In genomic region chr6:33693186-33694158, GRCh38 we compare ENCODE assay signal across 8 cellular contexts. TPM values are rescaled to one million over a fixed set of nuclear protein-coding genes. Genes with fewer than 3 reads are reported as not detected.
DNase-seq lines count a peak whose midpoint lies in the region; ATAC-seq and TF ChIP-seq lines count a peak whose summit lies in the region.

No MANE protein-coding gene starts in this region.

- ATAC-seq in activated B cell treated with CpG ODN at 0.5 μM for 24 hours (ENCODE audit: low read depth) = peak; percentile 13
- ATAC-seq in left cardiac atrium = peak; percentile 26 to 56
- ATAC-seq in stimulated activated effector memory CD8-positive, alpha-beta T cell treated with anti-CD3 and anti-CD28 coated beads, Interleukin-12 subunit alpha, Interleukin-12 subunit beta, amount 100 ng/mL, for 72 hours = no peak

- DNase-seq in T-helper 1 cell (no peak), activated B cell treated with CpG ODN at 0.5 μM for 24 hours (no peak), left cardiac atrium (peak; percentile 34), NCI-H446 (lab: John Stamatoyannopoulos, UW) (no peak), RPMI8226 (no peak), CD14-positive monocyte (ENCODE audit: low spot score) (no peak)
- DNase-seq in stimulated activated effector memory CD8-positive, alpha-beta T cell treated with anti-CD3 and anti-CD28 coated beads, Interleukin-12 subunit alpha, Interleukin-12 subunit beta, amount 100 ng/mL, for 72 hours (ENCODE audit: low spot score in 2 of 2) = no peak

- CTCF ChIA-PET in activated B cell treated with CpG ODN at 0.5 μM for 24 hours (lab: Charles Lee) = interaction anchor here (2.0 kb wide), 1 partner anchor 86 kb away, joined by 7 read pairs; no protein-coding TSS in a partner anchor

- intact Hi-C loops in activated B cell treated with CpG ODN at 0.5 μM for 24 hours (cut with micrococcal nuclease) = loop anchor here (2.0 kb wide), 1 partner anchor 61 kb away; no protein-coding TSS in a partner anchor
- intact Hi-C loops in left cardiac atrium (cut with DNase I) = loop anchor here in 1 of 2 donors (10.0 kb wide), 1 partner anchor 59 kb away; no protein-coding TSS in a partner anchor
- intact Hi-C loops in CD14-positive monocyte (cut with micrococcal nuclease) = no loop called here

- H3K9me3 Mint-ChIP-seq in T-helper 1 cell treated with Interleukin-12 subunit alpha and Interleukin-12 subunit beta and Interleukin-4 antibody, amounts not matched to agents 30 μg/mL and 1 μg/mL, for 36 hours = no peaks in the 10 kb centered on the region
- H3K9me3 Mint-ChIP-seq in activated B cell treated with CpG ODN at 0.5 μM for 24 hours (no peaks in the 10 kb centered on the region), CD14-positive monocyte (no peaks in the 10 kb centered on the region)
- no peaks in the 10 kb centered on the region for H3K9me3 Mint-ChIP-seq in stimulated activated effector memory CD8-positive, alpha-beta T cell treated with anti-CD3 and anti-CD28 coated beads, Interleukin-12 subunit alpha, Interleukin-12 subunit beta, amount 100 ng/mL, for 72 hours

- H3K27me3 Mint-ChIP-seq in T-helper 1 cell treated with Interleukin-12 subunit alpha and Interleukin-12 subunit beta and Interleukin-4 antibody, amounts not matched to agents 30 μg/mL and 1 μg/mL, for 36 hours (ENCODE audit: low read depth) = no peaks in the 10 kb centered on the region
- no peaks in the 10 kb centered on the region for H3K27me3 Mint-ChIP-seq in activated B cell treated with CpG ODN at 0.5 μM for 24 hours
- H3K27me3 Mint-ChIP-seq in CD14-positive monocyte (ENCODE audit: low read depth in 3 of 3) = peaks cover 0 to 4% (median 0%) of the 10 kb centered on the region in 3 donors

- H3K4me1 Mint-ChIP-seq in T-helper 1 cell treated with Interleukin-12 subunit alpha and Interleukin-12 subunit beta and Interleukin-4 antibody, amounts not matched to agents 30 μg/mL and 1 μg/mL, for 36 hours (ENCODE audit: low read depth) = peaks cover 50% of the 10 kb centered on the region
- peaks cover 68% of the 10 kb centered on the region for H3K4me1 Mint-ChIP-seq in activated B cell treated with CpG ODN at 0.5 μM for 24 hours
- H3K4me1 Mint-ChIP-seq in stimulated activated effector memory CD8-positive, alpha-beta T cell treated with anti-CD3 and anti-CD28 coated beads, Interleukin-12 subunit alpha, Interleukin-12 subunit beta, amount 100 ng/mL, for 72 hours = peaks cover 77% of the 10 kb centered on the region
- H3K4me1 Mint-ChIP-seq in CD14-positive monocyte = peaks cover 18% of the 10 kb centered on the region

- H3K36me3 Mint-ChIP-seq in T-helper 1 cell treated with Interleukin-12 subunit alpha and Interleukin-12 subunit beta and Interleukin-4 antibody, amounts not matched to agents 30 μg/mL and 1 μg/mL, for 36 hours (ENCODE audit: low read depth) = peaks cover 42% of the 10 kb centered on the region
- peaks cover 66% of the 10 kb centered on the region for H3K36me3 Mint-ChIP-seq in activated B cell treated with CpG ODN at 0.5 μM for 24 hours (ENCODE audit: low read depth)
- H3K36me3 Mint-ChIP-seq in stimulated activated effector memory CD8-positive, alpha-beta T cell treated with anti-CD3 and anti-CD28 coated beads, Interleukin-12 subunit alpha, Interleukin-12 subunit beta, amount 100 ng/mL, for 72 hours = peaks cover 88% of the 10 kb centered on the region
- peaks cover 47 to 62% of the 10 kb centered on the region in 2 donors for H3K36me3 Mint-ChIP-seq in CD14-positive monocyte

- H3K27ac Mint-ChIP-seq in T-helper 1 cell treated with Interleukin-12 subunit alpha and Interleukin-12 subunit beta and Interleukin-4 antibody, amounts not matched to agents 30 μg/mL and 1 μg/mL, for 36 hours = peak overlapping the region; percentile 97
- peak overlapping the region; percentile 88 for H3K27ac Mint-ChIP-seq in activated B cell treated with CpG ODN at 0.5 μM for 24 hours
- peak overlapping the region; percentile 89 for H3K27ac Mint-ChIP-seq in stimulated activated effector memory CD8-positive, alpha-beta T cell treated with anti-CD3 and anti-CD28 coated beads, Interleukin-12 subunit alpha, Interleukin-12 subunit beta, amount 100 ng/mL, for 72 hours
- peak overlapping the region in 2 of 7 donors; percentile 45 to 74 for H3K27ac Mint-ChIP-seq in CD14-positive monocyte

- POLR2A ChIA-PET in activated B cell treated with CpG ODN at 0.5 μM for 24 hours (lab: Charles Lee) = interaction anchor here (0.5 to 3.6 kb wide), 9 partner anchors 18 to 351 kb away, joined by 3 to 17 read pairs (median 6); partner anchors contain the start of genes ITPR3, UQCC2 and ZBTB9

- TF ChIP-seq CTCF in activated B cell treated with CpG ODN at 0.5 μM for 24 hours (IDR thresholded peaks at IDR 0.05) = no peak
- TF ChIP-seq CTCF in CD14-positive monocyte (IDR thresholded peaks at IDR 0.05) = no peak

- H3K4me3 Mint-ChIP-seq in T-helper 1 cell treated with Interleukin-12 subunit alpha and Interleukin-12 subunit beta and Interleukin-4 antibody, amounts not matched to agents 30 μg/mL and 1 μg/mL, for 36 hours = peak overlapping the region; percentile 72
- H3K4me3 Mint-ChIP-seq in activated B cell treated with CpG ODN at 0.5 μM for 24 hours = peak overlapping the region; percentile 41
- H3K4me3 Mint-ChIP-seq in stimulated activated effector memory CD8-positive, alpha-beta T cell treated with anti-CD3 and anti-CD28 coated beads, Interleukin-12 subunit alpha, Interleukin-12 subunit beta, amount 100 ng/mL, for 72 hours = peak overlapping the region; percentile 61
- no peak overlapping the region for H3K4me3 Mint-ChIP-seq in CD14-positive monocyte

RNA-seq across cellular contexts. Expression of gene UQCC2, which starts 18.0 kb away (rescaled TPM):
- total RNA-seq in activated B cell treated with CpG ODN at 0.5 μM for 24 hours = 26.2 and 37.5 TPM in 2 replicates
- 100 to 1,000 TPM; 183 to 203 TPM for total RNA-seq in left cardiac atrium
- 10 to 100 TPM; 37.2 to 39.3 TPM for polyA plus RNA-seq in CD14-positive monocyte

RNA-seq across cellular contexts. Expression of gene IP6K3, which starts 53.2 kb away (rescaled TPM):
- total RNA-seq in activated B cell treated with CpG ODN at 0.5 μM for 24 hours (not detected in 2 replicates), left cardiac atrium (10 to 100 TPM; 23.8 to 29.4 TPM)
- not detected for polyA plus RNA-seq in CD14-positive monocyte

Comparison
In these comparisons a context has a peak if more than half of its experiments do, and no peak if none do; other contexts are left out.
1. H3K4me3 Mint-ChIP-seq: peak in T-helper 1 cell treated with Interleukin-12 subunit alpha and Interleukin-12 subunit beta and Interleukin-4 antibody, amounts not matched to agents 30 μg/mL and 1 μg/mL, for 36 hours (single experiment), activated B cell treated with CpG ODN at 0.5 μM for 24 hours (single experiment) and stimulated activated effector memory CD8-positive, alpha-beta T cell treated with anti-CD3 and anti-CD28 coated beads, Interleukin-12 subunit alpha, Interleukin-12 subunit beta, amount 100 ng/mL, for 72 hours (single experiment); none in CD14-positive monocyte (0 of 2).
2. RNA of gene IP6K3, which starts 53.2 kb away (total RNA-seq): 23.8 to 29.4 TPM in left cardiac atrium; not detected in activated B cell treated with CpG ODN at 0.5 μM for 24 hours; every median in the first group is over 10 times any median in the second.